ENCODE assay signal across 19 cellular contexts in the genomic region with DNA sequence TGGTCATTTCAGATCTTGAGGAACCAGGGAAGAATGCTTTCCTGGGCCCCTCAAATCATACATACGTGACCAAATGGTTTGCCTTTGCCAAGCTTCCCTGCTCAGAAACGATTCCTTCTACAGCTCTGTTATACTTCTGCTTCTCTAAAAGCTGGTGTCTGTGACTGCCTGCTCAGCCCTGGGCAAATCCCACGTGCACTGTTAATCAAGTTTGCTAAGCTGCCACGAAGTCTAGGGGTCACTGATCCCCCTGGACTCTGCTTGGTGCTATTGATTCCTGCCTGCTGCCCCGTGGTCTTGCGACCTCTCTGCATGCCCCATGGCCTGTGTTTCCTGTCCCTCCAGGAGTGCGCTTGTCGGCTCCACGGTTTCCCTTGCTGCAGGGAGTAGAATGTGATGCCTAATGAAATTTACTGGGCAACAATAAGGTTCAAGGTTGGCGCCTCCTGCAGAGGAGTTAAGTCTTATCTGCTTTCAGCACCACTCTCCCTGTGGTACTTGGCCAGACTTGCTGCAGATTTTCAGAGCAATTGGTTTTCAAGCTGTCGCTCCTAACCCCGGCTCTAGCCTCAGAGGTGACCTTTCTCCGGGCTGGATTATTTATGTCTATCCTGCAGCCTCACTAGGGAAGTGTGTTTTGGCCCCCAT.
A peak's percentile ranks its signal among the peaks of the same experiment; 100 is the strongest.
DNase-seq lines count a peak whose midpoint lies in the region; ATAC-seq, FAIRE-seq and TF ChIP-seq lines count a peak whose summit lies in the region.
"Had no signal": no experiment of that assay in that cellular context is flagged by ENCODE, and none has a peak within 500 bp of the region (broad histone marks: within the 10 kb centered on the region; RNA-seq: fewer than 3 reads in every experiment).

No MANE protein-coding gene starts in this region.

- peak; percentile 52 for ATAC-seq in Right ventricle myocardium inferior
- ATAC-seq in esophagus mucosa = peak; percentile 11
- ATAC-seq in CD4-positive, alpha-beta T cell (ENCODE audit: poor library complexity) = no peak
- ATAC-seq: activated CD8-positive, alpha-beta T cell treated with anti-CD3 and anti-CD28 coated beads, Interleukin-2, amount 10 ng/mL, durations not matched to agents 7 days and 5 days had no signal

- no peaks in the 10 kb centered on the region for H3K4me1 Mint-ChIP-seq in CD4-positive, alpha-beta T cell (ENCODE audit: low read depth)

- H3K36me3 Mint-ChIP-seq in CD4-positive, alpha-beta T cell (ENCODE audit: low read depth) = no peaks in the 10 kb centered on the region

- H3K9me3 Mint-ChIP-seq in CD4-positive, alpha-beta T cell = peaks cover 12% of the 10 kb centered on the region

- POLR2A ChIA-PET in CD4-positive, alpha-beta T cell (lab: Charles Lee) = no interaction called here

- no peak overlapping the region for H3K4me3 Mint-ChIP-seq in CD4-positive, alpha-beta T cell
- H3K4me3 Mint-ChIP-seq: activated CD8-positive, alpha-beta T cell treated with anti-CD3 and anti-CD28 coated beads, Interleukin-2, amount 10 ng/mL, durations not matched to agents 7 days and 5 days; T-helper 1 cell treated with Interleukin-12 subunit alpha and Interleukin-12 subunit beta and Interleukin-4 antibody, amounts not matched to agents 30 μg/mL and 1 μg/mL, for 36 hours had no signal

- H3K4me1 ChIP-seq in left ventricle myocardium inferior (peaks cover 11% of the 10 kb centered on the region), tibial artery (peaks cover 0 to 27% (median 9%) of the 10 kb centered on the region in 4 donors)
- H3K4me1 ChIP-seq: parathyroid adenoma had no signal

- intact Hi-C loops in Right ventricle myocardium inferior (cut with DNase I) = no loop called here
- intact Hi-C loops in left ventricle myocardium inferior (cut with micrococcal nuclease) = no loop called here
- intact Hi-C loops in tibial artery (cut with DNase I; ENCODE audit: low total_unique reads) = no loop called here
- intact Hi-C loops in CD4-positive, alpha-beta T cell (cut with DNase I, micrococcal nuclease) = no loop called here

- H3K4me3 ChIP-seq in left ventricle myocardium inferior (no peak overlapping the region), tibial artery (no peak overlapping the region)

- DNase-seq in Right ventricle myocardium inferior (ENCODE audit: missing footprints) (peak; percentile 66), left ventricle myocardium inferior (no peak), lung microvascular endothelial cell (ENCODE audit: low read depth in 2 of 2) (peak; percentile 36 to 88), tibial artery (no peak), frontal cortex (ENCODE audit: low spot score in 2 of 2) (no peak)
- no peak for DNase-seq in CD4-positive, alpha-beta T cell
- DNase-seq in activated CD4-positive, CD25-positive, alpha-beta regulatory T cell treated with anti-CD3 and anti-CD28 coated beads, Interleukin-2, amount 50 U/mL, for 72 hours = no peak
- DNase-seq: activated CD8-positive, alpha-beta T cell treated with anti-CD3 and anti-CD28 coated beads, Interleukin-2, amount 10 ng/mL, durations not matched to agents 7 days and 5 days; activated naive CD4-positive, alpha-beta T cell treated with anti-CD3 and anti-CD28 coated beads, Interleukin-2, amount 50 U/mL, for 16 hours; activated T-cell treated with anti-CD3 and anti-CD28 coated beads, Interleukin-2, amount 50 U/mL, for 48 hours; brain microvascular endothelial cell; HCEC 1CT; NCI-H1092 treated with DMSO at 0.1 percent for 48 hours; NCI-H524; SIG-M5 had no signal

- H3K27me3 Mint-ChIP-seq in CD4-positive, alpha-beta T cell = no peaks in the 10 kb centered on the region

- TF ChIP-seq CTCF in left ventricle myocardium inferior (IDR thresholded peaks at IDR 0.05; ENCODE audit: borderline replicate concordance) (no peak), tibial artery (IDR thresholded peaks at IDR 0.05) (no peak)
- TF ChIP-seq CTCF in CD4-positive, alpha-beta T cell (IDR thresholded peaks at IDR 0.05) = no peak

- H3K9me3 ChIP-seq in left ventricle myocardium inferior (replicated peaks) (peaks cover 22% of the 10 kb centered on the region), tibial artery (peaks cover 0 to 11% (median 4%) of the 10 kb centered on the region in 3 donors)
- no peaks in the 10 kb centered on the region for H3K9me3 ChIP-seq in CD4-positive, alpha-beta T cell (ENCODE audit: control insufficient read depth, low read length)

- H3K27me3 ChIP-seq in left ventricle myocardium inferior (ENCODE audit: low read depth) (no peaks in the 10 kb centered on the region), tibial artery (no peaks in the 10 kb centered on the region)
- H3K27me3 ChIP-seq in CD4-positive, alpha-beta T cell (ENCODE audit: control insufficient read depth, insufficient read depth, low read length) = no peaks in the 10 kb centered on the region
- H3K27me3 ChIP-seq: brain microvascular endothelial cell had no signal

- H3K27ac Mint-ChIP-seq in CD4-positive, alpha-beta T cell = no peak overlapping the region
- H3K27ac Mint-ChIP-seq: activated CD8-positive, alpha-beta T cell treated with anti-CD3 and anti-CD28 coated beads, Interleukin-2, amount 10 ng/mL, durations not matched to agents 7 days and 5 days; T-helper 1 cell treated with Interleukin-12 subunit alpha and Interleukin-12 subunit beta and Interleukin-4 antibody, amounts not matched to agents 30 μg/mL and 1 μg/mL, for 36 hours had no signal

- FAIRE-seq in frontal cortex (lab: Jason Lieb, UNC) = no peak
- FAIRE-seq: GM19239 had no signal

- H3K27ac ChIP-seq in left ventricle myocardium inferior (replicated peaks) = no peak overlapping the region
- peak overlapping the region; percentile 2 to 28 for H3K27ac ChIP-seq in tibial artery
- H3K27ac ChIP-seq in CD4-positive, alpha-beta T cell (ENCODE audit: low read depth, low read length) = no peak overlapping the region
- H3K27ac ChIP-seq: brain microvascular endothelial cell, parathyroid adenoma had no signal

- H3K36me3 ChIP-seq in left ventricle myocardium inferior = no peaks in the 10 kb centered on the region
- no peaks in the 10 kb centered on the region for H3K36me3 ChIP-seq in tibial artery
- H3K36me3 ChIP-seq: brain microvascular endothelial cell had no signal

- CTCF ChIA-PET in CD4-positive, alpha-beta T cell (lab: Charles Lee) = no interaction called here

Comparison
In these comparisons a context has a peak if more than half of its experiments do, and no peak if none do; other contexts are left out.
1. DNase-seq: peak in Right ventricle myocardium inferior (single experiment) and lung microvascular endothelial cell (2 of 2); none in left ventricle myocardium inferior (single experiment), tibial artery (0 of 2), frontal cortex (0 of 2), CD4-positive, alpha-beta T cell (0 of 10) and activated CD4-positive, CD25-positive, alpha-beta regulatory T cell treated with anti-CD3 and anti-CD28 coated beads, Interleukin-2, amount 50 U/mL, for 72 hours (single experiment).
2. H3K27ac ChIP-seq: peak in tibial artery (2 of 2); none in left ventricle myocardium inferior (single experiment) and CD4-positive, alpha-beta T cell (single experiment).